In genomic region chr2:19073522-19073921, GRCh38 we compare ENCODE assay signal across 12 cellular contexts.
DNase-seq lines count a peak whose midpoint lies in the region; ATAC-seq and TF ChIP-seq lines count a peak whose summit lies in the region.
"Had no signal": no experiment of that assay in that cellular context is flagged by ENCODE, and none has a peak within 500 bp of the region (broad histone marks: within the 10 kb centered on the region; RNA-seq: fewer than 3 reads in every experiment).

No MANE protein-coding gene starts in this region.

- H3K9me3 ChIP-seq in WERI-Rb-1 (ENCODE audit: severe bottlenecking): peaks cover 5% of the 10 kb centered on the region
- H3K9me3 ChIP-seq in hepatocyte (ENCODE audit: low read depth): no peaks in the 10 kb centered on the region
- no peaks in the 10 kb centered on the region for H3K9me3 ChIP-seq in tibial artery
- H3K9me3 ChIP-seq: BLaER1, HAP-1 had no signal

- H3K4me1 ChIP-seq in hepatocyte (ENCODE audit: insufficient read depth) (no peaks in the 10 kb centered on the region), tibial artery (peaks cover 0 to 9% (median 4%) of the 10 kb centered on the region in 4 donors)
- H3K4me1 ChIP-seq: BLaER1, HAP-1 had no signal

- no peaks in the 10 kb centered on the region for H4K20me1 ChIP-seq in hepatocyte (ENCODE audit: insufficient read depth, poor library complexity, severe bottlenecking)
- H4K20me1 ChIP-seq: BLaER1 had no signal

- H3K4me2 ChIP-seq in hepatocyte: no peak overlapping the region
- H3K4me2 ChIP-seq: BLaER1 had no signal

- H3K4me3 ChIP-seq in HFF-Myc (replicated peaks; ENCODE audit: low read depth, low read length) (no peak overlapping the region), WERI-Rb-1 (ENCODE audit: low read depth, low read length) (no peak overlapping the region), hepatocyte (no peak overlapping the region), tibial artery (no peak overlapping the region)
- H3K4me3 ChIP-seq: BLaER1, HAP-1, K562 had no signal

- H3K36me3 ChIP-seq in WERI-Rb-1 (no peaks in the 10 kb centered on the region), hepatocyte (replicated peaks; ENCODE audit: insufficient read depth, low read depth) (no peaks in the 10 kb centered on the region), tibial artery (no peaks in the 10 kb centered on the region)
- H3K36me3 ChIP-seq: BLaER1, HAP-1 had no signal

- TF ChIP-seq CTCF in HFF-Myc (IDR thresholded peaks at IDR 0.05; ENCODE audit: low read depth, low read length, missing control alignments): no peak
- TF ChIP-seq CTCF in WERI-Rb-1 (IDR thresholded peaks at IDR 0.05; ENCODE audit: low read depth, low read length): no peak
- TF ChIP-seq CTCF in hepatocyte (IDR thresholded peaks at IDR 0.05; ENCODE audit: poor library complexity): no peak
- TF ChIP-seq CTCF in tibial artery (IDR thresholded peaks at IDR 0.05): no peak

- no peak overlapping the region for H2AFZ ChIP-seq in hepatocyte

- H3K79me2 ChIP-seq in hepatocyte: no peaks in the 10 kb centered on the region

- intact Hi-C loops in tibial artery (cut with DNase I; ENCODE audit: low total_unique reads): no loop called here

- peak; percentile 61 for DNase-seq in ACHN
- DNase-seq in HFF-Myc (ENCODE audit: extremely low read depth, low read depth): peak; percentile 82
- peak; percentile 52 for DNase-seq in WERI-Rb-1
- peak; percentile 28 for DNase-seq in hepatocyte (ENCODE audit: low spot score)
- DNase-seq in SIG-M5 (lab: John Stamatoyannopoulos, UW): no peak
- no peak for DNase-seq in activated CD4-positive, CD25-positive, alpha-beta regulatory T cell treated with anti-CD3 and anti-CD28 coated beads, Interleukin-2, amount 50 U/mL, for 72 hours
- no peak for DNase-seq in tibial artery
- DNase-seq: activated CD4-positive, alpha-beta memory T cell treated with anti-CD3 and anti-CD28 coated beads, Interleukin-2, amount 10 ng/mL, durations not matched to agents 7 days and 5 days had no signal

- H3K27ac ChIP-seq in WERI-Rb-1 (no peak overlapping the region), hepatocyte (no peak overlapping the region), tibial artery (no peak overlapping the region)
- H3K27ac ChIP-seq: BLaER1 had no signal

- 77% methylated on average over 4 of the region's 4 CpGs for WGBS in hepatocyte (ENCODE audit: low lambda C conversion rate, missing lambda C conversion rate)

- ATAC-seq in GM18870 (IDR thresholded peaks at IDR 0.05; ENCODE audit: unreplicated experiment): no peak
- ATAC-seq: K562 had no signal

- no peaks in the 10 kb centered on the region for H3K9me2 ChIP-seq in hepatocyte (replicated peaks; ENCODE audit: insufficient read depth)

- H3K27me3 ChIP-seq in WERI-Rb-1 (ENCODE audit: insufficient read depth, low read depth, severe bottlenecking) (peaks cover 7% of the 10 kb centered on the region), hepatocyte (no peaks in the 10 kb centered on the region), tibial artery (no peaks in the 10 kb centered on the region)
- H3K27me3 ChIP-seq: BLaER1 had no signal

- in situ Hi-C loops in ACHN (cut with HindIII; ENCODE audit: low pct_ligation_motif_present, low pct_unique_long_range_greater_than_20kb, low sequenced_read_pairs): no loop called here

Comparison
In these comparisons a context has a peak if more than half of its experiments do, and no peak if none do; other contexts are left out.
1. DNase-seq: peak in ACHN (single experiment), HFF-Myc (single experiment), WERI-Rb-1 (single experiment) and hepatocyte (single experiment); none in SIG-M5 (single experiment), activated CD4-positive, CD25-positive, alpha-beta regulatory T cell treated with anti-CD3 and anti-CD28 coated beads, Interleukin-2, amount 50 U/mL, for 72 hours (single experiment) and tibial artery (0 of 2).